In genomic region chr1:43688109-43688387, GRCh38 we compare ENCODE assay signal across 15 cellular contexts.
"Had no signal": no experiment of that assay in that cellular context is flagged by ENCODE, and none has a peak within 500 bp of the region (broad histone marks: within the 10 kb centered on the region; RNA-seq: fewer than 3 reads in every experiment).

No MANE protein-coding gene starts in this region.

- ATAC-seq: stimulated activated naive CD8-positive, alpha-beta T cell treated with anti-CD3 and anti-CD28 coated beads, Interleukin-15, Interleukin-2, amounts not matched to agents 100 U/mL and 50 U/mL, for 24 hours had no signal

- H3K27me3 ChIP-seq: foreskin keratinocyte, sigmoid colon, upper lobe of left lung had no signal

- H3K9me3 ChIP-seq: prostate gland, sigmoid colon, upper lobe of left lung had no signal

- H3K4me3 ChIP-seq: lung, prostate gland, sigmoid colon, SK-N-MC, upper lobe of left lung had no signal

- H3K27ac ChIP-seq: foreskin keratinocyte, prostate gland, SK-N-MC, upper lobe of left lung had no signal

- H3K4me1 ChIP-seq: prostate gland had no signal

- DNase-seq: activated CD4-positive, alpha-beta T cell treated with anti-CD3 and anti-CD28 coated beads for 48 hours; activated effector memory CD4-positive, alpha-beta T cell treated with anti-CD3 and anti-CD28 coated beads, Interleukin-2, amount 50 U/mL, for 16 hours; amygdala; effector memory CD4-positive, alpha-beta T cell; head of caudate nucleus; left colon; occipital lobe; sigmoid colon; stimulated activated CD4-positive, alpha-beta T cell treated with anti-CD3 and anti-CD28 coated beads, Interleukin-2, amount 100 ng/mL, for 48 hours; stimulated activated naive CD8-positive, alpha-beta T cell treated with anti-CD3 and anti-CD28 coated beads, Interleukin-15, Interleukin-2, amounts not matched to agents 100 U/mL and 50 U/mL, for 24 hours; upper lobe of left lung had no signal
